ENCODE assay signal across 8 cellular contexts in genomic region chr11:75338516-75339218, GRCh38. TPM values are rescaled to one million over a fixed set of nuclear protein-coding genes. Genes with fewer than 3 reads are reported as not detected.
DNase-seq lines count a peak whose midpoint lies in the region; ATAC-seq and TF ChIP-seq lines count a peak whose summit lies in the region.
"Had no signal": no experiment of that assay in that cellular context is flagged by ENCODE, and none has a peak within 500 bp of the region (broad histone marks: within the 10 kb centered on the region; RNA-seq: fewer than 3 reads in every experiment).

No MANE protein-coding gene starts in this region.

- intact Hi-C loops in sigmoid colon (cut with DNase I), result loop anchor here (5.0 kb wide), 1 partner anchor 219 kb away; no protein-coding TSS in a partner anchor

- TF ChIP-seq POLR2A in sigmoid colon (IDR thresholded peaks at IDR 0.05), result no peak

- H3K27me3 ChIP-seq in foreskin keratinocyte (no peaks in the 10 kb centered on the region), sigmoid colon (no peaks in the 10 kb centered on the region)

- ATAC-seq in T-cell (replicated peaks in 1 of 4) (peak in 1 of 4 experiments; percentile 8), foreskin keratinocyte (peak; percentile 63), HG03354 (IDR thresholded peaks at IDR 0.05; ENCODE audit: poor library complexity, severe bottlenecking, unreplicated experiment) (no peak), HG02938 (IDR thresholded peaks at IDR 0.05; ENCODE audit: unreplicated experiment) (no peak)

- peak in 1 of 4 donors; percentile 16 for TF ChIP-seq EP300 in sigmoid colon (IDR thresholded peaks at IDR 0.05)

- no peaks in the 10 kb centered on the region for H3K9me3 Mint-ChIP-seq in T-cell
- H3K9me3 Mint-ChIP-seq: central memory CD8-positive, alpha-beta T cell had no signal

- H3K4me3 Mint-ChIP-seq in T-cell, result peak overlapping the region; percentile 25 to 84 (median 43)
- H3K4me3 Mint-ChIP-seq: central memory CD8-positive, alpha-beta T cell had no signal

- POLR2A ChIA-PET in T-cell (lab: Charles Lee), result interaction anchor here in 1 of 2 donors (0.6 kb wide), 1 partner anchor 35 kb away, joined by 3 read pairs; no protein-coding TSS in a partner anchor

- H3K4me3 ChIP-seq in sigmoid colon, result no peak overlapping the region

- CTCF ChIA-PET in T-cell (lab: Charles Lee), result interaction anchor here in 1 of 2 donors (1.3 kb wide), 1 partner anchor 9 kb away, joined by 4 read pairs; no protein-coding TSS in a partner anchor

- DNase-seq in ELF-1 (ENCODE audit: low read depth, low spot score) (peak; percentile 27), T-cell (no peak), foreskin keratinocyte (peak in 1 of 2 donors; percentile 42), sigmoid colon (peak; percentile 91), kidney glomerular epithelial cell (lab: John Stamatoyannopoulos, UW) (no peak)

- no peak for TF ChIP-seq CTCF in foreskin keratinocyte (conservative IDR thresholded peaks at IDR 0.05)
- no peak for TF ChIP-seq CTCF in sigmoid colon (IDR thresholded peaks at IDR 0.05)

- H3K4me1 ChIP-seq in foreskin keratinocyte (peaks cover 3% of the 10 kb centered on the region), sigmoid colon (peaks cover 3 to 100% (median 100%) of the 10 kb centered on the region in 4 donors)

- H3K27ac ChIP-seq in foreskin keratinocyte (no peak overlapping the region), sigmoid colon (peak overlapping the region; percentile 97 to 98 (median 97))

- no peaks in the 10 kb centered on the region for H3K27me3 Mint-ChIP-seq in T-cell
- H3K27me3 Mint-ChIP-seq: central memory CD8-positive, alpha-beta T cell had no signal

- peaks cover 80 to 94% (median 87%) of the 10 kb centered on the region in 3 donors for H3K4me1 Mint-ChIP-seq in T-cell

- H3K36me3 Mint-ChIP-seq in T-cell, result no peaks in the 10 kb centered on the region

- peak overlapping the region; percentile 91 to 95 for H3K27ac Mint-ChIP-seq in T-cell

- H3K9me3 ChIP-seq in sigmoid colon, result no peaks in the 10 kb centered on the region

- WGBS in sigmoid colon, 2 donors, result 67 to 83% methylated on average over 8 of the region's 8 CpGs

- H3K36me3 ChIP-seq in sigmoid colon, result no peaks in the 10 kb centered on the region

RNA-seq across cellular contexts. Expression of gene ARRB1, which starts 12.8 kb away (rescaled TPM):
- total RNA-seq in T-cell (10 to 100 TPM; 37.2 to 57.3 (median 47.3) TPM), foreskin keratinocyte (1.9 and 3.5 TPM in 2 replicates), sigmoid colon (10 to 100 TPM; 38.5 to 96.7 (median 55.2) TPM)
- polyA plus RNA-seq in foreskin keratinocyte (1.2 and 2.3 TPM in 2 replicates), sigmoid colon (10 to 100 TPM; 24.0 to 45.6 (median 32.4) TPM)

Comparison
In these comparisons a context has a peak if more than half of its experiments do, and no peak if none do; other contexts are left out.
1. DNase-seq: peak in ELF-1 (single experiment) and sigmoid colon (single experiment); none in T-cell (0 of 34) and kidney glomerular epithelial cell (single experiment).